In the genomic region with DNA sequence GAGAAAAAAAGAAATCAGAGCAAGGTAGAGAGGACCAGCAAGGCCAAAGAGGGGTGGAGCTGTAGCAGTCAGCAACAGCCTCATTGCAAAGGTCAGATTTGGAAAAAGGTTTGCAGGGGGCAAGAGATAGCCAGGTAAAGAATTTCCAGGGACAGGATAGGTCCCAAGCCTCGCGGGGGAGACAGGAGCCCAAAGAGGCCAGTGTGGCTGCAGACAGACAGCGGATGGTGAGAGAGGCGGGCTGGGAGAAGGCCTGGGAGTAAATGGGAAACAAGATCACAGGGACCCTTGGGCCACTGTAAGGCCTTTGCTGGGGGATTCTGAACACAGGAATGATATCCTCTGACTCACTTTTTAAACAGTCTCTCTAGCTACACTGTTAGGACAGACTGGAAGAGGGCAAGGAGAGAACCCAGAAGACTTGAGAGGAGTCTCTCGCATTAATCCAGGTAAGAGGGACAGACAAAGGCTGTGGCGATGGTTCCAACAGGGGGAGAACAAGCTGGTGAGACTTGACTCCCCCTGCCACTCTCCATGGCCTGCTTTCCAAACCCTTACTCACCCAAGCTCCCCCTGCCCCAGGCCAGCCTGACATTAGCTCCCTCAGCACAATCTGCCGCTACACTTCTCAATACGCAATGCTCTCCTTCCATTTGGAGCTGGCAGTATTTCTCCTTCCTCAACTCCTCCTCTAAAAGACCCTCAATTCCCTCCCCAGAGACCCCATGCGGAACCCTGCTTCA, we compare ENCODE assay signal across 24 cellular contexts. TPM values are rescaled to one million over a fixed set of nuclear protein-coding genes. Genes with fewer than 3 reads are reported as not detected.
DNase-seq lines count a peak whose midpoint lies in the region; ATAC-seq and TF ChIP-seq lines count a peak whose summit lies in the region.
"Had no signal": no experiment of that assay in that cellular context is flagged by ENCODE, and none has a peak within 500 bp of the region (broad histone marks: within the 10 kb centered on the region; RNA-seq: fewer than 3 reads in every experiment).

No MANE protein-coding gene starts in this region.

- H3K4me2 ChIP-seq in neural progenitor cell, result no peak overlapping the region
- H3K4me2 ChIP-seq: BLaER1 treated with 17β-estradiol and CSF1 and Interleukin-3, amounts not matched to agents 10 nM and 100 nM had no signal

- H3K27me3 Mint-ChIP-seq in endothelial cell (ENCODE audit: unreplicated experiment) (peaks cover 2% of the 10 kb centered on the region), neural progenitor cell (ENCODE audit: insufficient read depth, low read depth) (no peaks in the 10 kb centered on the region)

- ATAC-seq in Right ventricle myocardium inferior (no peak), GM18873 (IDR thresholded peaks at IDR 0.05; ENCODE audit: low FRiP score, unreplicated experiment) (no peak), HG03196 (IDR thresholded peaks at IDR 0.05; ENCODE audit: unreplicated experiment) (no peak)
- ATAC-seq: K562 had no signal

- H3K79me2 ChIP-seq in neural progenitor cell (ENCODE audit: low read depth), result no peaks in the 10 kb centered on the region

- H3K9ac ChIP-seq in neural progenitor cell, result no peak overlapping the region
- H3K9ac ChIP-seq: BLaER1 treated with 17β-estradiol and CSF1 and Interleukin-3, amounts not matched to agents 10 nM and 100 nM had no signal

- H3K36me3 Mint-ChIP-seq in endothelial cell (ENCODE audit: low read depth, unreplicated experiment), result peaks cover 31% of the 10 kb centered on the region
- no peaks in the 10 kb centered on the region for H3K36me3 Mint-ChIP-seq in neural progenitor cell

- DNase-seq in left ventricle myocardium inferior (no peak), Right ventricle myocardium inferior (ENCODE audit: missing footprints) (no peak), endothelial cell (ENCODE audit: low spot score) (no peak), neural progenitor cell (ENCODE audit: low spot score) (no peak), NCI-H82 (lab: John Stamatoyannopoulos, UW) (no peak), RPMI8226 (no peak)
- DNase-seq: activated CD4-positive, alpha-beta T cell treated with anti-CD3 and anti-CD28 coated beads for 48 hours; activated effector memory CD4-positive, alpha-beta T cell treated with Interleukin-2 at 50 U/mL for 16 hours; adrenal gland; caudate nucleus; dorsolateral prefrontal cortex; erythroblast; foreskin melanocyte; GF-D8; kidney glomerular epithelial cell; NCI-H1694; OCI-M1; SIG-M5; stimulated activated CD4-positive, alpha-beta T cell treated with anti-CD3 and anti-CD28 coated beads, Interleukin-2, amount 100 ng/mL, for 48 hours had no signal

- no peaks in the 10 kb centered on the region for H4K20me1 ChIP-seq in neural progenitor cell (ENCODE audit: low read depth)
- H4K20me1 ChIP-seq: BLaER1 treated with 17β-estradiol and CSF1 and Interleukin-3, amounts not matched to agents 10 nM and 100 nM had no signal

- H3K4me1 ChIP-seq in left ventricle myocardium inferior, result peaks cover 69% of the 10 kb centered on the region
- H3K4me1 ChIP-seq in neural progenitor cell, result no peaks in the 10 kb centered on the region
- H3K4me1 ChIP-seq: adrenal gland; BLaER1 treated with 17β-estradiol and CSF1 and Interleukin-3, amounts not matched to agents 10 nM and 100 nM; prostate gland had no signal

- H3K4me1 Mint-ChIP-seq in endothelial cell (ENCODE audit: unreplicated experiment) (peaks cover 65% of the 10 kb centered on the region), neural progenitor cell (no peaks in the 10 kb centered on the region)

- H3K27ac ChIP-seq in left ventricle myocardium inferior (replicated peaks) (peak overlapping the region; percentile 63), neural progenitor cell (no peak overlapping the region)
- H3K27ac ChIP-seq: adrenal gland; BLaER1 treated with 17β-estradiol and CSF1 and Interleukin-3, amounts not matched to agents 10 nM and 100 nM; prostate gland had no signal

- H3K27me3 ChIP-seq in left ventricle myocardium inferior (ENCODE audit: low read depth) (no peaks in the 10 kb centered on the region), neural progenitor cell (no peaks in the 10 kb centered on the region)
- H3K27me3 ChIP-seq: adrenal gland; BLaER1 treated with 17β-estradiol and CSF1 and Interleukin-3, amounts not matched to agents 10 nM and 100 nM; dorsolateral prefrontal cortex had no signal

- H3K4me3 ChIP-seq in left ventricle myocardium inferior (no peak overlapping the region), neural progenitor cell (no peak overlapping the region)
- H3K4me3 ChIP-seq: adrenal gland; BLaER1 treated with 17β-estradiol and CSF1 and Interleukin-3, amounts not matched to agents 10 nM and 100 nM; dorsolateral prefrontal cortex; K562; prostate gland had no signal

- peaks cover 4% of the 10 kb centered on the region for H3K36me3 ChIP-seq in left ventricle myocardium inferior
- H3K36me3 ChIP-seq in neural progenitor cell, result no peaks in the 10 kb centered on the region
- H3K36me3 ChIP-seq: adrenal gland; BLaER1 treated with 17β-estradiol and CSF1 and Interleukin-3, amounts not matched to agents 10 nM and 100 nM; prostate gland had no signal

- H3K9me3 Mint-ChIP-seq in endothelial cell (ENCODE audit: unreplicated experiment) (no peaks in the 10 kb centered on the region), neural progenitor cell (no peaks in the 10 kb centered on the region)

- peak overlapping the region; percentile 56 for H3K4me3 Mint-ChIP-seq in endothelial cell (ENCODE audit: unreplicated experiment)
- no peak overlapping the region for H3K4me3 Mint-ChIP-seq in neural progenitor cell

- TF ChIP-seq CTCF in left ventricle myocardium inferior (IDR thresholded peaks at IDR 0.05; ENCODE audit: borderline replicate concordance), result no peak
- no peak for TF ChIP-seq CTCF in endothelial cell (IDR thresholded peaks at IDR 0.05; ENCODE audit: unreplicated experiment)
- TF ChIP-seq CTCF in neural progenitor cell (IDR thresholded peaks at IDR 0.05), result no peak

- no peaks in the 10 kb centered on the region for H3F3A ChIP-seq in neural progenitor cell (ENCODE audit: low read depth)

- intact Hi-C loops in left ventricle myocardium inferior (cut with micrococcal nuclease) (no loop called here), Right ventricle myocardium inferior (cut with DNase I) (no loop called here)

- peak overlapping the region; percentile 90 for H3K27ac Mint-ChIP-seq in endothelial cell (ENCODE audit: unreplicated experiment)
- peak overlapping the region; percentile 32 for H3K27ac Mint-ChIP-seq in neural progenitor cell

- H2AFZ ChIP-seq in neural progenitor cell (replicated peaks), result no peak overlapping the region

- H3K9me3 ChIP-seq in left ventricle myocardium inferior (replicated peaks) (no peaks in the 10 kb centered on the region), neural progenitor cell (ENCODE audit: low read depth) (no peaks in the 10 kb centered on the region)
- H3K9me3 ChIP-seq: adrenal gland; BLaER1 treated with 17β-estradiol and CSF1 and Interleukin-3, amounts not matched to agents 10 nM and 100 nM; prostate gland had no signal

RNA-seq across cellular contexts. Expression of gene DOCK9, which starts 31.8 kb away (rescaled TPM):
- total RNA-seq in left ventricle myocardium inferior, result 36.8 TPM
- total RNA-seq in Right ventricle myocardium inferior, result 34.9 TPM
- 339 TPM for total RNA-seq in endothelial cell (ENCODE audit: unreplicated experiment)
- total RNA-seq in neural progenitor cell (ENCODE audit: low replicate concordance), result 16.6 and 20.3 TPM in 2 replicates
